Comparison of ENCODE assay signal across 19 cellular contexts in genomic region chr3:12689997-12690711, GRCh38.
"Had no signal": no experiment of that assay in that cellular context is flagged by ENCODE, and none has a peak within 500 bp of the region (broad histone marks: within the 10 kb centered on the region; RNA-seq: fewer than 3 reads in every experiment).

No MANE protein-coding gene starts in this region.

- H3K36me3 ChIP-seq: colonic mucosa, ovary, tibial nerve had no signal

- H3K4me1 ChIP-seq: colonic mucosa, tibial nerve had no signal

- H3K27ac ChIP-seq: colonic mucosa, ovary, psoas muscle, tibial nerve had no signal

- DNase-seq: activated CD4-positive, alpha-beta T cell treated with anti-CD3 and anti-CD28 coated beads for 48 hours; activated CD4-positive, alpha-beta T cell treated with anti-CD3 and anti-CD28 coated beads, Interleukin-2, amount 50 U/mL, for 48 hours; activated CD8-positive, alpha-beta memory T cell treated with anti-CD3 and anti-CD28 coated beads for 24 hours; activated effector memory CD4-positive, alpha-beta T cell treated with Interleukin-2 at 50 U/mL for 16 hours; activated naive CD4-positive, alpha-beta T cell treated with Interleukin-2 at 50 U/mL for 16 hours; anterior cingulate cortex; cerebellar nuclear complex; colonic mucosa; effector memory CD4-positive, alpha-beta T cell; islet precursor cell; left ventricle myocardium superior; mucosa of descending colon; ovary; psoas muscle; right cardiac atrium; stimulated activated CD4-positive, alpha-beta T cell treated with anti-CD3 and anti-CD28 coated beads, Interleukin-2, amount 100 ng/mL, for 48 hours; stimulated activated naive CD4-positive, alpha-beta T cell treated with Interleukin-2 at 50 U/mL for 16 hours had no signal

- ATAC-seq: left ventricle myocardium superior; mucosa of descending colon; natural killer cell treated with Interleukin-12 subunit alpha and Interleukin-12 subunit beta and Interleukin-15 and Interleukin-18, amount 100 ng/mL, for 72 hours; psoas muscle; right cardiac atrium had no signal

- H3K4me3 ChIP-seq: colonic mucosa, mucosa of descending colon, ovary, psoas muscle, tibial nerve had no signal

- H3K9me3 ChIP-seq: colonic mucosa, mucosa of descending colon, ovary, psoas muscle, tibial nerve had no signal

- H3K27me3 ChIP-seq: colonic mucosa, ovary, tibial nerve had no signal
